ENCODE assay signal across 8 cellular contexts in genomic region chr10:96585726-96586418, GRCh38. TPM values are rescaled to one million over a fixed set of nuclear protein-coding genes. Genes with fewer than 3 reads are reported as not detected.
A peak's percentile ranks its signal among the peaks of the same experiment; 100 is the strongest.
DNase-seq lines count a peak whose midpoint lies in the region; ATAC-seq lines count a peak whose summit lies in the region.

No MANE protein-coding gene starts in this region.

- peak overlapping the region; percentile 98 to 99 for H3K27ac ChIP-seq in esophagus (ENCODE audit: low read depth in 2 of 2, low read length in 1 of 2)

- H3K4me1 ChIP-seq in esophagus (ENCODE audit: control insufficient read depth in 2 of 2, insufficient read depth in 2 of 2, low read length in 1 of 2) (no peaks in the 10 kb centered on the region), neuron (ENCODE audit: insufficient read depth, low read length) (peaks cover 20% of the 10 kb centered on the region)

- DNase-seq in ELF-1 (ENCODE audit: low read depth, low spot score) (peak; percentile 27), T-helper 9 cell (peak; percentile 15), superior temporal gyrus (ENCODE audit: extremely low spot score) (no peak), HuH-7.5 (ENCODE audit: low spot score) (no peak), NCI-H146 (lab: John Stamatoyannopoulos, UW) (no peak)

- peak; percentile 13 for ATAC-seq in HG02852 (IDR thresholded peaks at IDR 0.05; ENCODE audit: unreplicated experiment)

- H3K36me3 ChIP-seq in esophagus (ENCODE audit: control insufficient read depth in 2 of 2, insufficient read depth in 2 of 2, low read length in 1 of 2) = no peaks in the 10 kb centered on the region
- H3K36me3 ChIP-seq in neuron (ENCODE audit: insufficient read depth, low read length) = no peaks in the 10 kb centered on the region

- 1% methylated on average over 21 of the region's 21 CpGs for WGBS in esophagus, 2 donors

- H3K9me3 ChIP-seq in esophagus (ENCODE audit: control insufficient read depth in 2 of 2, insufficient read depth in 1 of 2, low read depth in 1 of 2, low read length in 1 of 2) (no peaks in the 10 kb centered on the region), neuron (ENCODE audit: low read length) (no peaks in the 10 kb centered on the region)

- peak overlapping the region; percentile 97 to 98 for H3K4me3 ChIP-seq in esophagus (ENCODE audit: low read depth in 1 of 2, low read length in 2 of 2)
- H3K4me3 ChIP-seq in neuron (ENCODE audit: low read length) = peak overlapping the region; percentile 84

- H3K27me3 ChIP-seq in esophagus (ENCODE audit: control insufficient read depth in 1 of 2, insufficient read depth in 2 of 2, low read length in 2 of 2) (no peaks in the 10 kb centered on the region), neuron (ENCODE audit: insufficient read depth, low read length) (no peaks in the 10 kb centered on the region)

- no peak overlapping the region for H2AFZ ChIP-seq in neuron (ENCODE audit: low read depth, low read length)

RNA-seq across cellular contexts. Expression of gene TM9SF3, which starts 0.9 kb away (rescaled TPM):
- 10 to 100 TPM; 21.0 to 29.6 TPM for polyA plus RNA-seq in esophagus

Comparison
In these comparisons a context has a peak if more than half of its experiments do, and no peak if none do; other contexts are left out.
1. DNase-seq: peak in ELF-1 (single experiment) and T-helper 9 cell (single experiment); none in superior temporal gyrus (single experiment), HuH-7.5 (single experiment) and NCI-H146 (single experiment).